ENCODE assay signal across 18 cellular contexts in genomic region chr7:22331704-22332103, GRCh38. TPM values are rescaled to one million over a fixed set of nuclear protein-coding genes. Genes with fewer than 3 reads are reported as not detected.
"Had no signal": no experiment of that assay in that cellular context is flagged by ENCODE, and none has a peak within 500 bp of the region (broad histone marks: within the 10 kb centered on the region; RNA-seq: fewer than 3 reads in every experiment).

No MANE protein-coding gene starts in this region.

- DNase-seq: activated CD4-positive, alpha-beta memory T cell treated with anti-CD3 and anti-CD28 coated beads, Interleukin-2, amount 10 ng/mL, durations not matched to agents 7 days and 5 days; activated CD4-positive, alpha-beta T cell treated with anti-CD3 and anti-CD28 coated beads for 36 hours; activated CD8-positive, alpha-beta memory T cell treated with anti-CD3 and anti-CD28 coated beads, Interleukin-2, amount 50 U/mL, for 4 hours; activated naive CD4-positive, alpha-beta T cell; activated T-cell treated with anti-CD3 and anti-CD28 coated beads, Interleukin-2, amount 50 U/mL, for 72 hours; cortex of kidney; effector memory CD8-positive, alpha-beta T cell; left colon; mesenchymal stem cell; occipital lobe; stimulated activated CD4-positive, alpha-beta T cell treated with anti-CD3 and anti-CD28 coated beads, Interleukin-4, amount 100 ng/mL, for 1 hour; stimulated activated CD8-positive, alpha-beta memory T cell treated with anti-CD3 and anti-CD28 coated beads, Interleukin-4, amount 100 ng/mL, for 48 hours; T-cell; T1000; testis had no signal

- H3K27ac ChIP-seq: cardiac muscle cell, epithelial cell of prostate, prostate gland had no signal

- H3K36me3 ChIP-seq: cardiac muscle cell, prostate gland had no signal

- H3K9me3 ChIP-seq: prostate gland, testis had no signal

- H3K27me3 ChIP-seq: cardiac muscle cell, testis had no signal

- H3K4me3 ChIP-seq: cardiac muscle cell, prostate gland, testis had no signal

- H3K4me1 ChIP-seq: prostate gland had no signal

- ATAC-seq: activated CD4-positive, alpha-beta T cell treated with anti-CD3 and anti-CD28 coated beads for 36 hours; activated T-cell treated with anti-CD3 and anti-CD28 coated beads, Interleukin-2, amount 50 U/mL, for 72 hours; effector memory CD8-positive, alpha-beta T cell; T-cell had no signal

RNA-seq across cellular contexts. Expression of gene RAPGEF5, which starts 25.2 kb away (rescaled TPM):
- polyA plus RNA-seq: cardiac muscle cell had no signal
